ENCODE assay signal across 13 cellular contexts in the genomic region with DNA sequence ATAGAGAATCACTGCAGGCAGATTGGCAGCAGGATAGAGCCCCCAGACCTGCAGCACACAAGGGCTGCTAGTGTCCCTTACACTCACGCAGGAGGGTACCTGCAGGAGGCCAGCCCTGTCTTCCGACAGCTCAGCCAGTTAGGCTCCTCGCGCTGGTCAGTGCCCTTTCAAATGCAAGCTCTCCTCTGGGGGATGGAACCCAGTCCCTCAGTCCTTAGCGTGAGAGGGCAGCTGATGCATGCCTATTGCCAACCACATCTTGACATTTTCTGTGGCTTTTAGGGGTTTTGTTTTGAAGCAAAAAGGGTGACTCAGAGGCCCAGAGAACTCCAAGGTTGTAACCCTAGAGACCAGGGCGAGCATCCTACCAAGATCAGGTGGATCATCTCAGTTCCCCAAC. TPM values are rescaled to one million over a fixed set of nuclear protein-coding genes. Genes with fewer than 3 reads are reported as not detected.
A peak's percentile ranks its signal among the peaks of the same experiment; 100 is the strongest.
DNase-seq lines count a peak whose midpoint lies in the region; ATAC-seq and TF ChIP-seq lines count a peak whose summit lies in the region.
"Had no signal": no experiment of that assay in that cellular context is flagged by ENCODE, and none has a peak within 500 bp of the region (broad histone marks: within the 10 kb centered on the region; RNA-seq: fewer than 3 reads in every experiment).

No MANE protein-coding gene starts in this region.

- H3K27me3 Mint-ChIP-seq in activated naive CD8-positive, alpha-beta T cell treated with anti-CD3 and anti-CD28 coated beads, Interleukin-2, amount 10 ng/mL, durations not matched to agents 7 days and 5 days, result no peaks in the 10 kb centered on the region
- H3K27me3 Mint-ChIP-seq: brain had no signal

- H3K27ac Mint-ChIP-seq in activated naive CD8-positive, alpha-beta T cell treated with anti-CD3 and anti-CD28 coated beads, Interleukin-2, amount 10 ng/mL, durations not matched to agents 7 days and 5 days, result no peak overlapping the region
- H3K27ac Mint-ChIP-seq: activated B cell treated with CpG ODN at 0.5 μM for 24 hours, brain had no signal

- intact Hi-C loops in upper lobe of right lung (cut with DNase I), result no loop called here

- no peaks in the 10 kb centered on the region for H3K36me3 Mint-ChIP-seq in activated naive CD8-positive, alpha-beta T cell treated with anti-CD3 and anti-CD28 coated beads, Interleukin-2, amount 10 ng/mL, durations not matched to agents 7 days and 5 days
- H3K36me3 Mint-ChIP-seq: brain had no signal

- H3K27me3 ChIP-seq in upper lobe of right lung, result no peaks in the 10 kb centered on the region
- H3K27me3 ChIP-seq: Peyer's patch had no signal

- H3K4me1 Mint-ChIP-seq in activated naive CD8-positive, alpha-beta T cell treated with anti-CD3 and anti-CD28 coated beads, Interleukin-2, amount 10 ng/mL, durations not matched to agents 7 days and 5 days, result peaks cover 8% of the 10 kb centered on the region
- H3K4me1 Mint-ChIP-seq: activated B cell treated with CpG ODN at 0.5 μM for 24 hours had no signal

- H3K36me3 ChIP-seq in upper lobe of right lung, result no peaks in the 10 kb centered on the region
- H3K36me3 ChIP-seq: Peyer's patch had no signal

- no peak overlapping the region for H3K4me3 Mint-ChIP-seq in activated naive CD8-positive, alpha-beta T cell treated with anti-CD3 and anti-CD28 coated beads, Interleukin-2, amount 10 ng/mL, durations not matched to agents 7 days and 5 days
- H3K4me3 Mint-ChIP-seq: activated B cell treated with CpG ODN at 0.5 μM for 24 hours, brain had no signal

- peak; percentile 35 for DNase-seq in ELR (ENCODE audit: low read depth)
- DNase-seq in activated naive CD8-positive, alpha-beta T cell treated with anti-CD3 and anti-CD28 coated beads, Interleukin-2, amount 10 ng/mL, durations not matched to agents 7 days and 5 days, result no peak
- DNase-seq in upper lobe of right lung, result no peak
- DNase-seq in DMS 273 (lab: John Stamatoyannopoulos, UW; ENCODE audit: unreplicated experiment), result no peak
- DNase-seq: activated B cell treated with CpG ODN at 0.5 μM for 24 hours, left cardiac atrium, NCI-H2029, occipital lobe, Peyer's patch had no signal

- no peaks in the 10 kb centered on the region for H3K4me1 ChIP-seq in upper lobe of right lung

- no peak for TF ChIP-seq CTCF in upper lobe of right lung (IDR thresholded peaks at IDR 0.05)

- H3K4me3 ChIP-seq in upper lobe of right lung, result no peak overlapping the region
- H3K4me3 ChIP-seq: Peyer's patch had no signal

- H3K9me3 ChIP-seq in upper lobe of right lung, result no peaks in the 10 kb centered on the region
- H3K9me3 ChIP-seq: Peyer's patch had no signal

- ATAC-seq in GM18868 (IDR thresholded peaks at IDR 0.05; ENCODE audit: unreplicated experiment), result peak; percentile 44
- peak; percentile 57 for ATAC-seq in HG03060 (IDR thresholded peaks at IDR 0.05; ENCODE audit: low read depth, unreplicated experiment)
- ATAC-seq in activated naive CD8-positive, alpha-beta T cell treated with anti-CD3 and anti-CD28 coated beads, Interleukin-2, amount 10 ng/mL, durations not matched to agents 7 days and 5 days (ENCODE audit: low read depth), result peak; percentile 43
- no peak for ATAC-seq in upper lobe of right lung
- ATAC-seq in GM18502 (IDR thresholded peaks at IDR 0.05; ENCODE audit: poor library complexity, unreplicated experiment), result no peak
- ATAC-seq: left cardiac atrium had no signal

- POLR2A ChIA-PET in activated naive CD8-positive, alpha-beta T cell treated with anti-CD3 and anti-CD28 coated beads, Interleukin-2, amount 10 ng/mL, durations not matched to agents 7 days and 5 days (lab: Charles Lee), result no interaction called here

- H3K9me3 Mint-ChIP-seq in activated naive CD8-positive, alpha-beta T cell treated with anti-CD3 and anti-CD28 coated beads, Interleukin-2, amount 10 ng/mL, durations not matched to agents 7 days and 5 days, result no peaks in the 10 kb centered on the region
- H3K9me3 Mint-ChIP-seq: activated B cell treated with CpG ODN at 0.5 μM for 24 hours, brain had no signal

- H3K27ac ChIP-seq in upper lobe of right lung, result no peak overlapping the region
- H3K27ac ChIP-seq: Peyer's patch had no signal

RNA-seq across cellular contexts. Expression of a gene that starts 40.0 kb away (rescaled TPM):
- 1 to 10 TPM; 1.4 to 2.1 TPM for total RNA-seq in activated naive CD8-positive, alpha-beta T cell treated with anti-CD3 and anti-CD28 coated beads, Interleukin-2, amount 10 ng/mL, durations not matched to agents 7 days and 5 days
- total RNA-seq in upper lobe of right lung, result 8.7 TPM

Comparison
In these comparisons a context has a peak if more than half of its experiments do, and no peak if none do; other contexts are left out.
1. ATAC-seq: peak in GM18868 (single experiment), HG03060 (single experiment) and activated naive CD8-positive, alpha-beta T cell treated with anti-CD3 and anti-CD28 coated beads, Interleukin-2, amount 10 ng/mL, durations not matched to agents 7 days and 5 days (single experiment); none in upper lobe of right lung (single experiment) and GM18502 (single experiment).